Comparison of ENCODE assay signal across 30 cellular contexts in genomic region chr13:112416647-112417046, GRCh38.
DNase-seq lines count a peak whose midpoint lies in the region; ATAC-seq, FAIRE-seq and TF ChIP-seq lines count a peak whose summit lies in the region.
"Had no signal": no experiment of that assay in that cellular context is flagged by ENCODE, and none has a peak within 500 bp of the region (broad histone marks: within the 10 kb centered on the region; RNA-seq: fewer than 3 reads in every experiment).

No MANE protein-coding gene starts in this region.

- CTCF ChIA-PET in HEK293 (lab: Yijun Ruan, JAX) = no interaction called here

- H3K27ac ChIP-seq in HEK293 (ENCODE audit: extremely low read depth, low read depth, low read length) = no peak overlapping the region
- H3K27ac ChIP-seq: 22Rv1; A549; BLaER1; BLaER1 treated with 17β-estradiol and CSF1 and Interleukin-3, amounts not matched to agents 10 nM and 100 nM; C4-2B had no signal

- H3K36me3 ChIP-seq in HEK293 (ENCODE audit: control insufficient read depth in 2 of 2, insufficient read depth in 1 of 2, low read length in 2 of 2) = no peaks in the 10 kb centered on the region
- H3K36me3 ChIP-seq: BE2C, BLaER1 had no signal

- TF ChIP-seq POLR2A in H54 (IDR thresholded peaks at IDR 0.05; ENCODE audit: low read depth, low read length) = no peak

- no peak for TF ChIP-seq CTCF in HEK293 (tag by site-specific recombination; IDR thresholded peaks at IDR 0.05)

- no peaks in the 10 kb centered on the region; the same call in 1 of the 2 replicates for H3K9me3 ChIP-seq in HEK293 (ENCODE audit: control insufficient read depth, insufficient read depth, low read depth, low read length)
- H3K9me3 ChIP-seq: BE2C had no signal

- no peak for ATAC-seq in GM19023 (IDR thresholded peaks at IDR 0.05; ENCODE audit: unreplicated experiment)
- ATAC-seq: A549; CD8-positive, alpha-beta T cell had no signal

- H3K4me3 ChIP-seq in HEK293 (ENCODE audit: low read depth, low read length) = no peak overlapping the region
- H3K4me3 ChIP-seq: A549; BLaER1; BLaER1 treated with 17β-estradiol and CSF1 and Interleukin-3, amounts not matched to agents 10 nM and 100 nM had no signal

- DNase-seq in H54 (ENCODE audit: insufficient read length, low spot score) (no peak), NCI-H128 (lab: John Stamatoyannopoulos, UW; ENCODE audit: unreplicated experiment) (no peak)
- DNase-seq: 8988T; ACHN; AML-193; BE2C; C1 segment of cervical spinal cord; Caco-2; Calu3; CD4-positive, alpha-beta memory T cell; CD4-positive, alpha-beta T cell; CD4-positive, CD25-positive, alpha-beta regulatory T cell; CD8-positive, alpha-beta memory T cell; CD8-positive, alpha-beta T cell; COR-L47; DMS 273 treated with DMSO at 0.1 percent for 48 hours; DMS153; DMS53; DMS79; DMS79 treated with DMSO at 0.1 percent for 48 hours; DND-41; EL had no signal

- no peaks in the 10 kb centered on the region for H3K4me1 ChIP-seq in HEK293 (ENCODE audit: control insufficient read depth, insufficient read depth, low read length)
- H3K4me1 ChIP-seq: A549; BE2C; BLaER1; BLaER1 treated with 17β-estradiol and CSF1 and Interleukin-3, amounts not matched to agents 10 nM and 100 nM; Caco-2 had no signal

- FAIRE-seq in H54 (lab: Jason Lieb, UNC) = peak; percentile 81
- FAIRE-seq: A549, D721Med had no signal

- POLR2A ChIA-PET in HEK293 (lab: Yijun Ruan, JAX) = no interaction called here

TF ChIP-seq in HEK293, 187 proteins besides CTCF, POLR2A, EP300 and RAD21:
- no peak for TF ChIP-seq KLF10 (tag by site-specific recombination; IDR thresholded peaks at IDR 0.05)
- TF ChIP-seq ZNF677 (tag by site-specific recombination; IDR thresholded peaks at IDR 0.05) = peak; percentile 93
- no peak for TF ChIP-seq REPIN1 (tag by site-specific recombination; IDR thresholded peaks at IDR 0.05; ENCODE audit: low read depth)
- no peak for TF ChIP-seq ZNF394 (tag by site-specific recombination; IDR thresholded peaks at IDR 0.05; ENCODE audit: borderline replicate concordance)
- TF ChIP-seq ZNF596 (tag by site-specific recombination; IDR thresholded peaks at IDR 0.05) = no peak
- TF ChIP-seq ZXDB (tag by site-specific recombination; IDR thresholded peaks at IDR 0.05) = no peak
